16 cellular contexts compared by ENCODE assay signal in the genomic region with DNA sequence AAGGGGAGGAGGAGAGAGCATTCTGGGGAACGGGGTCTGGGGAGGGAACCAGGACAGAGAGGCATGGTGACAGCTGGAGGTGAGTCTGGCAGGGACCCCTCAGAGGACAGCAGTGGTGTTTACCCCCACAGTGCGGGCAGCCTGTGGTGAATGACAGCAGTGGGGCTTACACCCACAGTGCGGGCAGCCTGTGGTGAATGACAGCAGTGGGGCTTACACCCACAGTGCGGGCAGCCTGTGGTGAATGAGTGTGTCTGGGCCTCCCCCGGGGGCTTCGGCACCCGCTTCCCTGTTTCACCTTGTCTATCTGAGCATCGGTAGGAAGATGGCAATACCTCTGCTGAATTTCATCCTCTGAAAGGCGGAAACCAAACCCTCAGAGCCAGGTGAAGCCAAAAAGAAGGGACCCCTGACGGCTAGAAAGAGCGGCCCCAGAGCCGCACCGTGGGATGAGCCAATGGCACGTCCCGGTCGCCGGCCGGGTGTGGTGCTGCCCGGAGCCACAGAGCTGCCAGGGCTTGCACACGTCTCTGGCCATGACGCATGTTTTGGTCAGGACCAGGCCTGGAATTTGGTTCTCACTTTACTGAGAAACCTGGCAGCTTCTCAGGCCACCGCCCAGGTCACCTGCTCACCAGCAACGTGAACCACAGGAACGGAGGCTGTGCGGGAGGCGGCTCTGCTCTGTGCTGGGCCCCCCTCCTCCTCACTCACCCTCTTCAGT. TPM values are rescaled to one million over a fixed set of nuclear protein-coding genes. Genes with fewer than 3 reads are reported as not detected.
DNase-seq lines count a peak whose midpoint lies in the region; ATAC-seq and TF ChIP-seq lines count a peak whose summit lies in the region.
"Had no signal": no experiment of that assay in that cellular context is flagged by ENCODE, and none has a peak within 500 bp of the region (broad histone marks: within the 10 kb centered on the region; RNA-seq: fewer than 3 reads in every experiment).

No MANE protein-coding gene starts in this region.

- H3F3A ChIP-seq in PC-3 (ENCODE audit: low read length, unreplicated experiment): no peaks in the 10 kb centered on the region

- TF ChIP-seq CTCF in PC-3 (conservative IDR thresholded peaks at IDR 0.05; ENCODE audit: low read depth, low read length): no peak
- TF ChIP-seq CTCF in esophagus squamous epithelium (IDR thresholded peaks at IDR 0.05): no peak
- TF ChIP-seq CTCF in psoas muscle (IDR thresholded peaks at IDR 0.05): no peak

- H3K9me3 Mint-ChIP-seq in activated CD4-positive, alpha-beta memory T cell treated with anti-CD3 and anti-CD28 coated beads for 36 hours: no peaks in the 10 kb centered on the region
- H3K9me3 Mint-ChIP-seq: activated naive CD8-positive, alpha-beta T cell treated with anti-CD3 and anti-CD28 coated beads, Interleukin-2, amount 50 U/mL, for 24 hours; nephron had no signal

- peak overlapping the region; percentile 53 for H3K27ac ChIP-seq in PC-3 (ENCODE audit: low read length)
- peak overlapping the region in 3 of 4 donors; percentile 46 to 80 (median 79) for H3K27ac ChIP-seq in esophagus squamous epithelium
- H3K27ac ChIP-seq in psoas muscle: no peak overlapping the region
- H3K27ac ChIP-seq: testis had no signal

- no peaks in the 10 kb centered on the region for H3K9me3 ChIP-seq in PC-3 (ENCODE audit: low read length)
- no peaks in the 10 kb centered on the region for H3K9me3 ChIP-seq in esophagus squamous epithelium
- H3K9me3 ChIP-seq in psoas muscle: no peaks in the 10 kb centered on the region
- H3K9me3 ChIP-seq: testis had no signal

- H3K4me2 ChIP-seq in PC-3 (ENCODE audit: low read length): no peak overlapping the region

- ATAC-seq in PC-3 (peak; percentile 87), psoas muscle (peak; percentile 67 to 86 (median 78)), GM19455 (IDR thresholded peaks at IDR 0.05; ENCODE audit: unreplicated experiment) (no peak)
- ATAC-seq: activated naive CD8-positive, alpha-beta T cell treated with anti-CD3 and anti-CD28 coated beads, Interleukin-2, amount 50 U/mL, for 24 hours had no signal

- H4K20me1 ChIP-seq in PC-3 (ENCODE audit: low read length): no peaks in the 10 kb centered on the region

- intact Hi-C loops in PC-3 (cut with micrococcal nuclease) (no loop called here), esophagus squamous epithelium (cut with DNase I) (no loop called here), psoas muscle (cut with DNase I) (no loop called here)
- intact Hi-C loops in activated CD4-positive, alpha-beta memory T cell treated with anti-CD3 and anti-CD28 coated beads for 36 hours (cut with micrococcal nuclease): no loop called here

- peaks cover 3% of the 10 kb centered on the region for H3K4me1 Mint-ChIP-seq in activated CD4-positive, alpha-beta memory T cell treated with anti-CD3 and anti-CD28 coated beads for 36 hours (ENCODE audit: low read depth)

- no peaks in the 10 kb centered on the region for H3K79me2 ChIP-seq in PC-3 (ENCODE audit: low read length)

- 30 to 69% methylated on average over 10 to 18 of the region's 26 CpGs for WGBS in esophagus squamous epithelium, 2 donors
- 56 to 79% (median 65%) methylated on average over 25 to 26 of the region's 26 CpGs for WGBS in psoas muscle, 3 donors

- TF ChIP-seq POLR2A in esophagus squamous epithelium (IDR thresholded peaks at IDR 0.05): peak in 2 of 4 donors; percentile 18 to 28

- CTCF ChIA-PET in PC-3 (lab: Charles Lee): no interaction called here
- CTCF ChIA-PET in activated CD4-positive, alpha-beta memory T cell treated with anti-CD3 and anti-CD28 coated beads for 36 hours (lab: Charles Lee): no interaction called here

- BruUV-seq in PC-3 (replicated peaks; lab: Mats Ljungman, UMichigan): no TSS peak

- POLR2A ChIA-PET in PC-3 (lab: Charles Lee; ENCODE audit: unreplicated experiment): no interaction called here
- POLR2A ChIA-PET in activated CD4-positive, alpha-beta memory T cell treated with anti-CD3 and anti-CD28 coated beads for 36 hours (lab: Charles Lee): no interaction called here

- no peak overlapping the region for H3K4me3 ChIP-seq in PC-3 (ENCODE audit: low read length)
- H3K4me3 ChIP-seq in esophagus squamous epithelium: no peak overlapping the region
- no peak overlapping the region for H3K4me3 ChIP-seq in psoas muscle
- H3K4me3 ChIP-seq: testis had no signal

- 0 out of 2 replicates have a peak overlapping the region, but pooled peaks have one; percentile 54 for H2AFZ ChIP-seq in PC-3 (ENCODE audit: low read length)

- no peak overlapping the region for H3K27ac Mint-ChIP-seq in activated CD4-positive, alpha-beta memory T cell treated with anti-CD3 and anti-CD28 coated beads for 36 hours
- H3K27ac Mint-ChIP-seq: activated naive CD8-positive, alpha-beta T cell treated with anti-CD3 and anti-CD28 coated beads, Interleukin-2, amount 50 U/mL, for 24 hours; nephron had no signal

- no peaks in the 10 kb centered on the region for H3K36me3 Mint-ChIP-seq in activated CD4-positive, alpha-beta memory T cell treated with anti-CD3 and anti-CD28 coated beads for 36 hours

- H3K27me3 Mint-ChIP-seq in activated CD4-positive, alpha-beta memory T cell treated with anti-CD3 and anti-CD28 coated beads for 36 hours: no peaks in the 10 kb centered on the region

- DNase-seq in Daoy (ENCODE audit: low read depth) (peak; percentile 64), PC-3 (peak; percentile 84), esophagus squamous epithelium (lab: John Stamatoyannopoulos, UW) (no peak), psoas muscle (peak; percentile 34 to 57), D341Med (ENCODE audit: low spot score) (no peak), DMS 273 treated with DMSO at 0.1 percent for 48 hours (lab: John Stamatoyannopoulos, UW) (no peak)
- DNase-seq in activated CD4-positive, alpha-beta memory T cell treated with anti-CD3 and anti-CD28 coated beads for 36 hours: no peak
- DNase-seq: activated naive CD8-positive, alpha-beta T cell treated with anti-CD3 and anti-CD28 coated beads, Interleukin-2, amount 50 U/mL, for 24 hours; DMS79; mesenchymal stem cell; NCI-H187; NCI-H446; T-helper 2 cell; testis had no signal

- H3K27me3 ChIP-seq in PC-3 (ENCODE audit: low read length): no peaks in the 10 kb centered on the region
- no peaks in the 10 kb centered on the region for H3K27me3 ChIP-seq in esophagus squamous epithelium
- peaks cover 0 to 4% (median 0%) of the 10 kb centered on the region in 3 donors for H3K27me3 ChIP-seq in psoas muscle (ENCODE audit: insufficient read depth in 3 of 3, low read length in 2 of 3)
- H3K27me3 ChIP-seq: testis had no signal

- H3K4me1 ChIP-seq in PC-3 (ENCODE audit: insufficient read depth, low read length) (peaks cover 12% of the 10 kb centered on the region), esophagus squamous epithelium (peaks cover 30 to 69% (median 35%) of the 10 kb centered on the region in 3 donors), psoas muscle (no peaks in the 10 kb centered on the region)
- H3K4me1 ChIP-seq: testis had no signal

- H3K9ac ChIP-seq in PC-3 (ENCODE audit: low read length): no peak overlapping the region

- no peak overlapping the region for H3K4me3 Mint-ChIP-seq in activated CD4-positive, alpha-beta memory T cell treated with anti-CD3 and anti-CD28 coated beads for 36 hours
- H3K4me3 Mint-ChIP-seq: activated naive CD8-positive, alpha-beta T cell treated with anti-CD3 and anti-CD28 coated beads, Interleukin-2, amount 50 U/mL, for 24 hours; nephron had no signal

- no peaks in the 10 kb centered on the region for H3K9me2 ChIP-seq in PC-3 (replicated peaks; ENCODE audit: low read length)

- H3K36me3 ChIP-seq in PC-3 (ENCODE audit: low read depth, low read length): no peaks in the 10 kb centered on the region
- no peaks in the 10 kb centered on the region for H3K36me3 ChIP-seq in esophagus squamous epithelium
- H3K36me3 ChIP-seq in psoas muscle (ENCODE audit: insufficient read depth in 1 of 2, low read depth in 1 of 2): no peaks in the 10 kb centered on the region

RNA-seq across cellular contexts. Expression of gene SIK1, which starts 54.1 kb away (rescaled TPM):
- 0.12 and 1.8 TPM in 2 replicates for total RNA-seq in Daoy (2014; rRNA removed; shearing (Covaris generic))
- 107 and 148 TPM in 2 replicates for total RNA-seq in PC-3 (2014; rRNA removed)
- total RNA-seq in esophagus squamous epithelium: 1 to 10 TPM in 3 of 4 donors, under 1 TPM in 1; 0.09 to 3.6 (median 2.0) TPM
- 10 to 100 TPM; 10.8 to 31.2 (median 21.9) TPM for total RNA-seq in psoas muscle
- polyA plus RNA-seq in psoas muscle: 10 to 100 TPM in 1 of 3 donors, 1 to 10 TPM in 2; 1.7 to 85.1 (median 3.8) TPM
- 1 to 10 TPM; 5.8 to 6.1 TPM for total RNA-seq in activated CD4-positive, alpha-beta memory T cell treated with anti-CD3 and anti-CD28 coated beads for 36 hours

Comparison
In these comparisons a context has a peak if more than half of its experiments do, and no peak if none do; other contexts are left out.
1. DNase-seq: peak in Daoy (single experiment), PC-3 (single experiment) and psoas muscle (2 of 2); none in esophagus squamous epithelium (single experiment), activated CD4-positive, alpha-beta memory T cell treated with anti-CD3 and anti-CD28 coated beads for 36 hours (single experiment), D341Med (single experiment) and DMS 273 treated with DMSO at 0.1 percent for 48 hours (single experiment).